Comparison of ENCODE assay signal across 8 cellular contexts in genomic region chr15:36831125-36831914, GRCh38.
DNase-seq lines count a peak whose midpoint lies in the region; ATAC-seq lines count a peak whose summit lies in the region.

No MANE protein-coding gene starts in this region.

- no peaks in the 10 kb centered on the region; the same call in 1 of the 2 replicates for H3K27me3 ChIP-seq in MG63

- no peak overlapping the region for H3K4me3 ChIP-seq in MG63
- H3K4me3 ChIP-seq in skeletal muscle cell (ENCODE audit: low read depth, low read length): no peak overlapping the region

- H3K27ac ChIP-seq in substantia nigra (ENCODE audit: low read depth, low read length, poor library complexity, severe bottlenecking): no peak overlapping the region

- ATAC-seq in GM18907 (IDR thresholded peaks at IDR 0.05; ENCODE audit: unreplicated experiment): peak; percentile 99
- ATAC-seq in HG02759 (IDR thresholded peaks at IDR 0.05; ENCODE audit: unreplicated experiment): peak; percentile 99

- H3K9me3 ChIP-seq in MG63: no peaks in the 10 kb centered on the region

- H3K36me3 ChIP-seq in MG63: no peaks in the 10 kb centered on the region

- DNase-seq in MG63 (peak; percentile 39), skeletal muscle cell (ENCODE audit: low read depth) (peak; percentile 62), substantia nigra (lab: John Stamatoyannopoulos, UW) (no peak)
- DNase-seq in effector CD4-positive, alpha-beta T cell: no peak
- no peak for DNase-seq in stimulated activated CD8-positive, alpha-beta memory T cell treated with anti-CD3 and anti-CD28 coated beads, Interleukin-4, amount 100 ng/mL, for 48 hours
- DNase-seq in stimulated activated CD4-positive, alpha-beta T cell treated with anti-CD3 and anti-CD28 coated beads, Interleukin-15, amount 100 ng/mL, for 24 hours: no peak

Comparison
In these comparisons a context has a peak if more than half of its experiments do, and no peak if none do; other contexts are left out.
1. DNase-seq: peak in MG63 (single experiment) and skeletal muscle cell (single experiment); none in substantia nigra (0 of 49), effector CD4-positive, alpha-beta T cell (single experiment), stimulated activated CD8-positive, alpha-beta memory T cell treated with anti-CD3 and anti-CD28 coated beads, Interleukin-4, amount 100 ng/mL, for 48 hours (single experiment) and stimulated activated CD4-positive, alpha-beta T cell treated with anti-CD3 and anti-CD28 coated beads, Interleukin-15, amount 100 ng/mL, for 24 hours (single experiment).